ENCODE assay signal across 1 cellular context in the genomic region with DNA sequence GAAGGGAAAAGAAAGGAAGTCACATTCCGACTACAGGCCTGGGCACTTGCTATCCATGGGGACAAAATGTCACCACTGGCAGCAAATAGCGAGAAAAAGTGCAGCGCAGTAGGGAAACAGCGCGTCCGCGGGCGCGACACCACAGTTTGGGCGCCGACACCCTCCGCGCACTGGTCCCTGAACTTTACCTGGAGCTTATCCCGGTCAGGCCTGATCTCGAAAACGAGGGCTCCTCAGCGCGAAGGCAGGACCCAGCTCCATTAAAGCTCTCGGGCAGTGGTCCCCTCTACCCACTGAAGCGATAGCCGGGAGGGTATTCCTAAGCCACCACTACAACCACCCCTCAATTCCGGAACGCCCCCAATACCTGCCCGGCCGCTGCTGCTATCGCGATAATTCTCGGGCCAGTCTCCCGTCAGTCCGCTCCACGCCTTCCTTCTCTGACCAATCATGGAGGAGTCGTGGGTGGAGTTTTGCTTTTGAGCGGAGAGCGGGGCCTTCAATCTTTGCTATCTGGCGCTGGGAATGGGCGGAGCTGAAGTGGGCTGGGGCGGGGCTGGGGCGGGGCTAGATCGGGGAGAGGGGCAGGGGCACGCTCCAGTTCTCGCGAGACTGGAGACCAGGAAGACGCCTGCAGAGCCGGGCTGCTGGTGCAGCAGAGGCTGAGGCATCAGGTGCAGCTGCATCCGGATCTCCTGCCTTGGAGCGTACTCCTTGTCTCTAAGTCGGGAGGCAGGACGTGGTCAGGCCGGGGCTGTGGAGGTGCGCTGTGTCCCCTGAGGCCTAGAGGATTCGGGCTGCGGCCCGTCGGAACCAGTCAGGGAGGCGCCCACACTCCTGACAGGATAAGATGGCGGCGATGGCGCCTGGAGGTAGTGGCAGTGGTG.
A peak's percentile ranks its signal among the peaks of the same experiment; 100 is the strongest.
TF ChIP-seq lines count a peak whose summit lies in the region.

A gene with protein sequence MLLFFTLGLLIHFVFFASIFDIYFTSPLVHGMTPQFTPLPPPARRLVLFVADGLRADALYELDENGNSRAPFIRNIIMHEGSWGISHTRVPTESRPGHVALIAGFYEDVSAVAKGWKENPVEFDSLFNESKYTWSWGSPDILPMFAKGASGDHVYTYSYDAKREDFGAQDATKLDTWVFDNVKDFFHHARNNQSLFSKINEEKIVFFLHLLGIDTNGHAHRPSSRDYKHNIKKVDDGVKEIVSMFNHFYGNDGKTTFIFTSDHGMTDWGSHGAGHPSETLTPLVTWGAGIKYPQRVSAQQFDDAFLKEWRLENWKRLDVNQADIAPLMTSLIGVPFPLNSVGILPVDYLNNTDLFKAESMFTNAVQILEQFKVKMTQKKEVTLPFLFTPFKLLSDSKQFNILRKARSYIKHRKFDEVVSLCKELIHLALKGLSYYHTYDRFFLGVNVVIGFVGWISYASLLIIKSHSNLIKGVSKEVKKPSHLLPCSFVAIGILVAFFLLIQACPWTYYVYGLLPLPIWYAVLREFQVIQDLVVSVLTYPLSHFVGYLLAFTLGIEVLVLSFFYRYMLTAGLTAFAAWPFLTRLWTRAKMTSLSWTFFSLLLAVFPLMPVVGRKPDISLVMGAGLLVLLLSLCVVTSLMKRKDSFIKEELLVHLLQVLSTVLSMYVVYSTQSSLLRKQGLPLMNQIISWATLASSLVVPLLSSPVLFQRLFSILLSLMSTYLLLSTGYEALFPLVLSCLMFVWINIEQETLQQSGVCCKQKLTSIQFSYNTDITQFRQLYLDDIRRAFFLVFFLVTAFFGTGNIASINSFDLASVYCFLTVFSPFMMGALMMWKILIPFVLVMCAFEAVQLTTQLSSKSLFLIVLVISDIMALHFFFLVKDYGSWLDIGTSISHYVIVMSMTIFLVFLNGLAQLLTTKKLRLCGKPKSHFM (minus strand): TSS at position 401 of the 887 bp plus-strand sequence. CDS start 25,703 bp downstream, outside the sequence.
A gene with protein sequence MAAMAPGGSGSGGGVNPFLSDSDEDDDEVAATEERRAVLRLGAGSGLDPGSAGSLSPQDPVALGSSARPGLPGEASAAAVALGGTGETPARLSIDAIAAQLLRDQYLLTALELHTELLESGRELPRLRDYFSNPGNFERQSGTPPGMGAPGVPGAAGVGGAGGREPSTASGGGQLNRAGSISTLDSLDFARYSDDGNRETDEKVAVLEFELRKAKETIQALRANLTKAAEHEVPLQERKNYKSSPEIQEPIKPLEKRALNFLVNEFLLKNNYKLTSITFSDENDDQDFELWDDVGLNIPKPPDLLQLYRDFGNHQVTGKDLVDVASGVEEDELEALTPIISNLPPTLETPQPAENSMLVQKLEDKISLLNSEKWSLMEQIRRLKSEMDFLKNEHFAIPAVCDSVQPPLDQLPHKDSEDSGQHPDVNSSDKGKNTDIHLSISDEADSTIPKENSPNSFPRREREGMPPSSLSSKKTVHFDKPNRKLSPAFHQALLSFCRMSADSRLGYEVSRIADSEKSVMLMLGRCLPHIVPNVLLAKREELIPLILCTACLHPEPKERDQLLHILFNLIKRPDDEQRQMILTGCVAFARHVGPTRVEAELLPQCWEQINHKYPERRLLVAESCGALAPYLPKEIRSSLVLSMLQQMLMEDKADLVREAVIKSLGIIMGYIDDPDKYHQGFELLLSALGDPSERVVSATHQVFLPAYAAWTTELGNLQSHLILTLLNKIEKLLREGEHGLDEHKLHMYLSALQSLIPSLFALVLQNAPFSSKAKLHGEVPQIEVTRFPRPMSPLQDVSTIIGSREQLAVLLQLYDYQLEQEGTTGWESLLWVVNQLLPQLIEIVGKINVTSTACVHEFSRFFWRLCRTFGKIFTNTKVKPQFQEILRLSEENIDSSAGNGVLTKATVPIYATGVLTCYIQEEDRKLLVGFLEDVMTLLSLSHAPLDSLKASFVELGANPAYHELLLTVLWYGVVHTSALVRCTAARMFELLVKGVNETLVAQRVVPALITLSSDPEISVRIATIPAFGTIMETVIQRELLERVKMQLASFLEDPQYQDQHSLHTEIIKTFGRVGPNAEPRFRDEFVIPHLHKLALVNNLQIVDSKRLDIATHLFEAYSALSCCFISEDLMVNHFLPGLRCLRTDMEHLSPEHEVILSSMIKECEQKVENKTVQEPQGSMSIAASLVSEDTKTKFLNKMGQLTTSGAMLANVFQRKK (plus strand): TSS at position 600 of the 887 bp plus-strand sequence. CDS start 251 bp downstream, at position 851.

TF ChIP-seq in neural cell, 6 proteins besides CTCF, POLR2A, EP300 and RAD21 (continued from another document):
- TF ChIP-seq, protein P1, sequence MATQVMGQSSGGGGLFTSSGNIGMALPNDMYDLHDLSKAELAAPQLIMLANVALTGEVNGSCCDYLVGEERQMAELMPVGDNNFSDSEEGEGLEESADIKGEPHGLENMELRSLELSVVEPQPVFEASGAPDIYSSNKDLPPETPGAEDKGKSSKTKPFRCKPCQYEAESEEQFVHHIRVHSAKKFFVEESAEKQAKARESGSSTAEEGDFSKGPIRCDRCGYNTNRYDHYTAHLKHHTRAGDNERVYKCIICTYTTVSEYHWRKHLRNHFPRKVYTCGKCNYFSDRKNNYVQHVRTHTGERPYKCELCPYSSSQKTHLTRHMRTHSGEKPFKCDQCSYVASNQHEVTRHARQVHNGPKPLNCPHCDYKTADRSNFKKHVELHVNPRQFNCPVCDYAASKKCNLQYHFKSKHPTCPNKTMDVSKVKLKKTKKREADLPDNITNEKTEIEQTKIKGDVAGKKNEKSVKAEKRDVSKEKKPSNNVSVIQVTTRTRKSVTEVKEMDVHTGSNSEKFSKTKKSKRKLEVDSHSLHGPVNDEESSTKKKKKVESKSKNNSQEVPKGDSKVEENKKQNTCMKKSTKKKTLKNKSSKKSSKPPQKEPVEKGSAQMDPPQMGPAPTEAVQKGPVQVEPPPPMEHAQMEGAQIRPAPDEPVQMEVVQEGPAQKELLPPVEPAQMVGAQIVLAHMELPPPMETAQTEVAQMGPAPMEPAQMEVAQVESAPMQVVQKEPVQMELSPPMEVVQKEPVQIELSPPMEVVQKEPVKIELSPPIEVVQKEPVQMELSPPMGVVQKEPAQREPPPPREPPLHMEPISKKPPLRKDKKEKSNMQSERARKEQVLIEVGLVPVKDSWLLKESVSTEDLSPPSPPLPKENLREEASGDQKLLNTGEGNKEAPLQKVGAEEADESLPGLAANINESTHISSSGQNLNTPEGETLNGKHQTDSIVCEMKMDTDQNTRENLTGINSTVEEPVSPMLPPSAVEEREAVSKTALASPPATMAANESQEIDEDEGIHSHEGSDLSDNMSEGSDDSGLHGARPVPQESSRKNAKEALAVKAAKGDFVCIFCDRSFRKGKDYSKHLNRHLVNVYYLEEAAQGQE (IDR thresholded peaks at IDR 0.05; ENCODE audit: borderline replicate concordance), result peak; percentile 86
- peak; percentile 22 for TF ChIP-seq SMC3 (conservative IDR thresholded peaks at IDR 0.05; ENCODE audit: poor library complexity)
- TF ChIP-seq MXI1 (conservative IDR thresholded peaks at IDR 0.05; ENCODE audit: poor library complexity, severe bottlenecking), result peak; percentile 94
- TF ChIP-seq POLR2AphosphoS5 (IDR thresholded peaks at IDR 0.05), result peak; percentile 97
